ENCODE assay signal across 9 cellular contexts in the genomic region with DNA sequence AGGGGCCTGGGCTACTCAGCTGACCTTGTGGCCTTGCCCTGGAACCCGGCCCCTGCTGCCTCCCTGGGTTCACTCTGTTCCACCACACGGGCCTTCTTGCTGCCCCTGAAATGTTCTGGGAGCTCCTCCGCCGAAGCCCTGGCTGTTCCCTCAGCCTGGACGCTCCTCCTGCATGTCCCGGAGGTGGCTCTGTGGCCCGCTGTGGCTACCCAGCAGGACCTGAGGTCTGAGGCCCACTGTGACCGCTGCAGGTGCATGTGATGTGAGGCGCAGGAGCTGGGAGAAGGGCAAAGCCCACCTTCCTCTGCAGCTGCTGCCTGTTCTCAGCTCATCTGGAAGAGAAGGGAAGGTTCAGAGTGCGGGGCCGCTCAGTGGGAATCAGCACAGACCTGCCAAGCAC.
"Had no signal": no experiment of that assay in that cellular context is flagged by ENCODE, and none has a peak within 500 bp of the region (broad histone marks: within the 10 kb centered on the region; RNA-seq: fewer than 3 reads in every experiment).

No MANE protein-coding gene starts in this region.

- H3K4me1 Mint-ChIP-seq: H9 had no signal

- H2AFZ ChIP-seq: GM23248 had no signal

- H3K27ac ChIP-seq: GM23248, HL-60 had no signal

- H3K4me3 ChIP-seq: GM23248, K562 had no signal

- DNase-seq: GM23248, GOT3, H9, HCEC 1CT, IMR-90, KG1 had no signal

- FAIRE-seq: H54, K562 had no signal

- H3K4me3 Mint-ChIP-seq: H9 had no signal

- H3K9ac ChIP-seq: GM23248 had no signal

- ATAC-seq: K562 had no signal
